In the genomic region with DNA sequence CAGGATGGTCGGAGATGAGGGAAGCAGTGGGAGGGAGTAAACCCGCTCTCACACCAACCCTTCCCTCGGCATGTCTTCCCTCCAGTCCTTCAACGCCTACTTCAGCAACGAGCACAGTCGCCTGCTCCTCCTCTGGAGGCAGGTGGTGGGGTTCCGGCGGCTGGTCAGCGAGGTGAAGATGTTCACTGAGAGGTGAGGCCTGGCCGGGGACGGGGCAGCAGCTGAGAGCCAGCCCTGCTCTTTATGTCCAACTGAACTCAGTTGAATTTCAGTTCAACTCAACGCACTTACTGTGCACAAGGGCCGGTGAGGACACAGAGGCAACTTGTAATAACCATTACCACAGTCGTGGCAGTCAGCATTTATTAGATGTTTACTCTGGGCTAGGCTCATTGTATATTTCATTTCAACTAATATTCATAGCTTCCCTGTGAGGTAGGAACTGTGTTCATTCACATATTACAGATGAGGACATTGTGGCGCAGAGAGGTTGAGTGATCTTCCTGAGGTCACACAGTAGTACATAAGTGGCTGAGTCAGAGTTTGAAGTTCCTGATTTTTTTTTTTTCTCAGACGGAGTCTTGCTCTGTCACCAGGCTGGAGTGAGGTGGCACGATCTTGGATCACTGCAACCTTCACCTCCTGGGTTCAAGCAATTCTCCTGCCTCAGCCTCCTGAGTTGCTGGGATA, we compare ENCODE assay signal across 6 cellular contexts. TPM values are rescaled to one million over a fixed set of nuclear protein-coding genes. Genes with fewer than 3 reads are reported as not detected.
"Had no signal": no experiment of that assay in that cellular context is flagged by ENCODE, and none has a peak within 500 bp of the region (broad histone marks: within the 10 kb centered on the region; RNA-seq: fewer than 3 reads in every experiment).

No MANE protein-coding gene starts in this region.

RNA-seq across cellular contexts. Expression of a gene that starts 35.6 kb away (rescaled TPM):
- total RNA-seq: HT1080, LHCN-M2 had no signal
- polyA plus RNA-seq: IgD-negative memory B cell, SK-N-SH had no signal

RNA-seq across cellular contexts. Expression of a gene that starts 49.1 kb away (rescaled TPM):
- total RNA-seq: HT1080, OCI-LY7, T-cell had no signal
